2 cellular contexts compared by ENCODE assay signal in the genomic region with DNA sequence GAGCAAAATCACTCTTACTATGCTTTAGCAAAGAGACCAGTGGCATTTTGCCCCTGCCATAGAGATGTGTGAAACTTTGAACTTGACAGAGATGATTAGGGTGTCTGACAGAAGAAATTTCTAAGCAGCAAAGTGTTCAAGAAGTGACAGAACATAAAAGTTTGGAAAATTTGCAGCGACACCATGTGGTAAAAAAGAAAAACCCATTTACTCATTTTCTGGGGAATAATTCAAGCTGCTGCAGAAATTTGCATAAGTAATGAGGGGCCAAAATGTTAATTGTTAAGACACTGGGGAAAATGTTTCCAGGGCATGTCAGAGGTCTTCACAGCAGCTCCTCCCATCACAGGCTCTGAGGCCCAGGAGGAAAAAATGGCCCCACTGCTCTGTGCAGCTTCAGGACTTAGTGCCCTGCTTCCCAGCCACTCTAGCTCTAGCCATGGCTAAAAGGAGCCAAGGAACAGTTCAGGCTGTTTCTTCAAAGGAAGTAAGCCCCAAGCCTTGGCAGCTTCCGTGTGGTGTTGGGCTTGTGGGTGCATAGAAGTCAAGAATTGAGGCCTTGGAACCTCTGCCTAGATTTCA.
TF ChIP-seq lines count a peak whose summit lies in the region.

No MANE protein-coding gene starts in this region.

TF ChIP-seq in SK-N-SH, 30 proteins besides CTCF, POLR2A, EP300 and RAD21:
- TF ChIP-seq, protein P1, sequence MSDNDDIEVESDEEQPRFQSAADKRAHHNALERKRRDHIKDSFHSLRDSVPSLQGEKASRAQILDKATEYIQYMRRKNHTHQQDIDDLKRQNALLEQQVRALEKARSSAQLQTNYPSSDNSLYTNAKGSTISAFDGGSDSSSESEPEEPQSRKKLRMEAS (IDR thresholded peaks at IDR 0.05; ENCODE audit: low read depth): no peak
- TF ChIP-seq TAF1 (IDR thresholded peaks at IDR 0.05; ENCODE audit: borderline replicate concordance, low read depth, low read length) (no peak), YY1 (IDR thresholded peaks at IDR 0.05; ENCODE audit: low read depth) (no peak), RXRA (IDR thresholded peaks at IDR 0.05; ENCODE audit: borderline replicate concordance, low read depth) (no peak), MXI1 (IDR thresholded peaks at IDR 0.05; ENCODE audit: low read depth, low read length) (no peak), NRF1 (IDR thresholded peaks at IDR 0.05; ENCODE audit: low read depth, low read length) (no peak), GATA2 (CRISPR knock-in tag; IDR thresholded peaks at IDR 0.05) (no peak), NFIC (IDR thresholded peaks at IDR 0.05; ENCODE audit: borderline replicate concordance) (no peak), RFX5 (IDR thresholded peaks at IDR 0.05; ENCODE audit: low read length) (no peak), TCF12 (IDR thresholded peaks at IDR 0.05) (no peak), TEAD4 (IDR thresholded peaks at IDR 0.05; ENCODE audit: borderline replicate concordance, insufficient read depth) (no peak)
- TF ChIP-seq, protein P2, sequence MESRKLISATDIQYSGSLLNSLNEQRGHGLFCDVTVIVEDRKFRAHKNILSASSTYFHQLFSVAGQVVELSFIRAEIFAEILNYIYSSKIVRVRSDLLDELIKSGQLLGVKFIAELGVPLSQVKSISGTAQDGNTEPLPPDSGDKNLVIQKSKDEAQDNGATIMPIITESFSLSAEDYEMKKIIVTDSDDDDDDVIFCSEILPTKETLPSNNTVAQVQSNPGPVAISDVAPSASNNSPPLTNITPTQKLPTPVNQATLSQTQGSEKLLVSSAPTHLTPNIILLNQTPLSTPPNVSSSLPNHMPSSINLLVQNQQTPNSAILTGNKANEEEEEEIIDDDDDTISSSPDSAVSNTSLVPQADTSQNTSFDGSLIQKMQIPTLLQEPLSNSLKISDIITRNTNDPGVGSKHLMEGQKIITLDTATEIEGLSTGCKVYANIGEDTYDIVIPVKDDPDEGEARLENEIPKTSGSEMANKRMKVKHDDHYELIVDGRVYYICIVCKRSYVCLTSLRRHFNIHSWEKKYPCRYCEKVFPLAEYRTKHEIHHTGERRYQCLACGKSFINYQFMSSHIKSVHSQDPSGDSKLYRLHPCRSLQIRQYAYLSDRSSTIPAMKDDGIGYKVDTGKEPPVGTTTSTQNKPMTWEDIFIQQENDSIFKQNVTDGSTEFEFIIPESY (IDR thresholded peaks at IDR 0.05; ENCODE audit: borderline replicate concordance, low read depth): no peak
- TF ChIP-seq, protein P3, sequence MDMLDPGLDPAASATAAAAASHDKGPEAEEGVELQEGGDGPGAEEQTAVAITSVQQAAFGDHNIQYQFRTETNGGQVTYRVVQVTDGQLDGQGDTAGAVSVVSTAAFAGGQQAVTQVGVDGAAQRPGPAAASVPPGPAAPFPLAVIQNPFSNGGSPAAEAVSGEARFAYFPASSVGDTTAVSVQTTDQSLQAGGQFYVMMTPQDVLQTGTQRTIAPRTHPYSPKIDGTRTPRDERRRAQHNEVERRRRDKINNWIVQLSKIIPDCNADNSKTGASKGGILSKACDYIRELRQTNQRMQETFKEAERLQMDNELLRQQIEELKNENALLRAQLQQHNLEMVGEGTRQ (IDR thresholded peaks at IDR 0.05; ENCODE audit: borderline replicate concordance, low read depth, low read length): no peak
- TF ChIP-seq, protein P4, sequence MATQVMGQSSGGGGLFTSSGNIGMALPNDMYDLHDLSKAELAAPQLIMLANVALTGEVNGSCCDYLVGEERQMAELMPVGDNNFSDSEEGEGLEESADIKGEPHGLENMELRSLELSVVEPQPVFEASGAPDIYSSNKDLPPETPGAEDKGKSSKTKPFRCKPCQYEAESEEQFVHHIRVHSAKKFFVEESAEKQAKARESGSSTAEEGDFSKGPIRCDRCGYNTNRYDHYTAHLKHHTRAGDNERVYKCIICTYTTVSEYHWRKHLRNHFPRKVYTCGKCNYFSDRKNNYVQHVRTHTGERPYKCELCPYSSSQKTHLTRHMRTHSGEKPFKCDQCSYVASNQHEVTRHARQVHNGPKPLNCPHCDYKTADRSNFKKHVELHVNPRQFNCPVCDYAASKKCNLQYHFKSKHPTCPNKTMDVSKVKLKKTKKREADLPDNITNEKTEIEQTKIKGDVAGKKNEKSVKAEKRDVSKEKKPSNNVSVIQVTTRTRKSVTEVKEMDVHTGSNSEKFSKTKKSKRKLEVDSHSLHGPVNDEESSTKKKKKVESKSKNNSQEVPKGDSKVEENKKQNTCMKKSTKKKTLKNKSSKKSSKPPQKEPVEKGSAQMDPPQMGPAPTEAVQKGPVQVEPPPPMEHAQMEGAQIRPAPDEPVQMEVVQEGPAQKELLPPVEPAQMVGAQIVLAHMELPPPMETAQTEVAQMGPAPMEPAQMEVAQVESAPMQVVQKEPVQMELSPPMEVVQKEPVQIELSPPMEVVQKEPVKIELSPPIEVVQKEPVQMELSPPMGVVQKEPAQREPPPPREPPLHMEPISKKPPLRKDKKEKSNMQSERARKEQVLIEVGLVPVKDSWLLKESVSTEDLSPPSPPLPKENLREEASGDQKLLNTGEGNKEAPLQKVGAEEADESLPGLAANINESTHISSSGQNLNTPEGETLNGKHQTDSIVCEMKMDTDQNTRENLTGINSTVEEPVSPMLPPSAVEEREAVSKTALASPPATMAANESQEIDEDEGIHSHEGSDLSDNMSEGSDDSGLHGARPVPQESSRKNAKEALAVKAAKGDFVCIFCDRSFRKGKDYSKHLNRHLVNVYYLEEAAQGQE (IDR thresholded peaks at IDR 0.05; ENCODE audit: low read depth, low read length): no peak
- TF ChIP-seq, protein P5, sequence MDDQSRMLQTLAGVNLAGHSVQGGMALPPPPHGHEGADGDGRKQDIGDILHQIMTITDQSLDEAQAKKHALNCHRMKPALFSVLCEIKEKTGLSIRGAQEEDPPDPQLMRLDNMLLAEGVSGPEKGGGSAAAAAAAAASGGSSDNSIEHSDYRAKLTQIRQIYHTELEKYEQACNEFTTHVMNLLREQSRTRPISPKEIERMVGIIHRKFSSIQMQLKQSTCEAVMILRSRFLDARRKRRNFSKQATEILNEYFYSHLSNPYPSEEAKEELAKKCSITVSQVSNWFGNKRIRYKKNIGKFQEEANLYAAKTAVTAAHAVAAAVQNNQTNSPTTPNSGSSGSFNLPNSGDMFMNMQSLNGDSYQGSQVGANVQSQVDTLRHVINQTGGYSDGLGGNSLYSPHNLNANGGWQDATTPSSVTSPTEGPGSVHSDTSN (IDR thresholded peaks at IDR 0.05): no peak

TF ChIP-seq in SK-N-SH treated with all-trans-retinoic acid at 6 μM for 48 hours, 23 proteins besides CTCF, POLR2A, EP300 and RAD21:
- no peak for TF ChIP-seq ZFP30 (CRISPR knock-in tag; IDR thresholded peaks at IDR 0.05)
- TF ChIP-seq, protein P6, sequence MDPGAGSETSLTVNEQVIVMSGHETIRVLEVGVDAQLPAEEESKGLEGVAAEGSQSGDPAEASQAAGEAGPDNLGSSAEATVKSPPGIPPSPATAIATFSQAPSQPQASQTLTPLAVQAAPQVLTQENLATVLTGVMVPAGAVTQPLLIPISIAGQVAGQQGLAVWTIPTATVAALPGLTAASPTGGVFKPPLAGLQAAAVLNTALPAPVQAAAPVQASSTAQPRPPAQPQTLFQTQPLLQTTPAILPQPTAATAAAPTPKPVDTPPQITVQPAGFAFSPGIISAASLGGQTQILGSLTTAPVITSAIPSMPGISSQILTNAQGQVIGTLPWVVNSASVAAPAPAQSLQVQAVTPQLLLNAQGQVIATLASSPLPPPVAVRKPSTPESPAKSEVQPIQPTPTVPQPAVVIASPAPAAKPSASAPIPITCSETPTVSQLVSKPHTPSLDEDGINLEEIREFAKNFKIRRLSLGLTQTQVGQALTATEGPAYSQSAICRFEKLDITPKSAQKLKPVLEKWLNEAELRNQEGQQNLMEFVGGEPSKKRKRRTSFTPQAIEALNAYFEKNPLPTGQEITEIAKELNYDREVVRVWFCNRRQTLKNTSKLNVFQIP (CRISPR knock-in tag; IDR thresholded peaks at IDR 0.05; ENCODE audit: borderline replicate concordance, low read depth): no peak
- no peak for TF ChIP-seq TOX (CRISPR knock-in tag; IDR thresholded peaks at IDR 0.05; ENCODE audit: borderline replicate concordance)
- no peak for TF ChIP-seq ARNTL (CRISPR knock-in tag; IDR thresholded peaks at IDR 0.05; ENCODE audit: borderline replicate concordance, low read depth)
- TF ChIP-seq ESRRG (CRISPR knock-in tag; IDR thresholded peaks at IDR 0.05): no peak
- no peak for TF ChIP-seq GLIS3 (CRISPR knock-in tag; IDR thresholded peaks at IDR 0.05)
- TF ChIP-seq, protein P7, sequence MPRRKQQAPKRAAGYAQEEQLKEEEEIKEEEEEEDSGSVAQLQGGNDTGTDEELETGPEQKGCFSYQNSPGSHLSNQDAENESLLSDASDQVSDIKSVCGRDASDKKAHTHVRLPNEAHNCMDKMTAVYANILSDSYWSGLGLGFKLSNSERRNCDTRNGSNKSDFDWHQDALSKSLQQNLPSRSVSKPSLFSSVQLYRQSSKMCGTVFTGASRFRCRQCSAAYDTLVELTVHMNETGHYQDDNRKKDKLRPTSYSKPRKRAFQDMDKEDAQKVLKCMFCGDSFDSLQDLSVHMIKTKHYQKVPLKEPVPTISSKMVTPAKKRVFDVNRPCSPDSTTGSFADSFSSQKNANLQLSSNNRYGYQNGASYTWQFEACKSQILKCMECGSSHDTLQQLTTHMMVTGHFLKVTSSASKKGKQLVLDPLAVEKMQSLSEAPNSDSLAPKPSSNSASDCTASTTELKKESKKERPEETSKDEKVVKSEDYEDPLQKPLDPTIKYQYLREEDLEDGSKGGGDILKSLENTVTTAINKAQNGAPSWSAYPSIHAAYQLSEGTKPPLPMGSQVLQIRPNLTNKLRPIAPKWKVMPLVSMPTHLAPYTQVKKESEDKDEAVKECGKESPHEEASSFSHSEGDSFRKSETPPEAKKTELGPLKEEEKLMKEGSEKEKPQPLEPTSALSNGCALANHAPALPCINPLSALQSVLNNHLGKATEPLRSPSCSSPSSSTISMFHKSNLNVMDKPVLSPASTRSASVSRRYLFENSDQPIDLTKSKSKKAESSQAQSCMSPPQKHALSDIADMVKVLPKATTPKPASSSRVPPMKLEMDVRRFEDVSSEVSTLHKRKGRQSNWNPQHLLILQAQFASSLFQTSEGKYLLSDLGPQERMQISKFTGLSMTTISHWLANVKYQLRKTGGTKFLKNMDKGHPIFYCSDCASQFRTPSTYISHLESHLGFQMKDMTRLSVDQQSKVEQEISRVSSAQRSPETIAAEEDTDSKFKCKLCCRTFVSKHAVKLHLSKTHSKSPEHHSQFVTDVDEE (CRISPR knock-in tag; IDR thresholded peaks at IDR 0.05): no peak
- TF ChIP-seq ISL1 (CRISPR knock-in tag; IDR thresholded peaks at IDR 0.05): no peak
- no peak for TF ChIP-seq PPARA (CRISPR knock-in tag; IDR thresholded peaks at IDR 0.05; ENCODE audit: borderline replicate concordance)
- TF ChIP-seq, protein P8, sequence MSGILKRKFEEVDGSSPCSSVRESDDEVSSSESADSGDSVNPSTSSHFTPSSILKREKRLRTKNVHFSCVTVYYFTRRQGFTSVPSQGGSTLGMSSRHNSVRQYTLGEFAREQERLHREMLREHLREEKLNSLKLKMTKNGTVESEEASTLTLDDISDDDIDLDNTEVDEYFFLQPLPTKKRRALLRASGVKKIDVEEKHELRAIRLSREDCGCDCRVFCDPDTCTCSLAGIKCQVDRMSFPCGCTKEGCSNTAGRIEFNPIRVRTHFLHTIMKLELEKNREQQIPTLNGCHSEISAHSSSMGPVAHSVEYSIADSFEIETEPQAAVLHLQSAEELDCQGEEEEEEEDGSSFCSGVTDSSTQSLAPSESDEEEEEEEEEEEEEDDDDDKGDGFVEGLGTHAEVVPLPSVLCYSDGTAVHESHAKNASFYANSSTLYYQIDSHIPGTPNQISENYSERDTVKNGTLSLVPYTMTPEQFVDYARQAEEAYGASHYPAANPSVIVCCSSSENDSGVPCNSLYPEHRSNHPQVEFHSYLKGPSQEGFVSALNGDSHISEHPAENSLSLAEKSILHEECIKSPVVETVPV (CRISPR knock-in tag; IDR thresholded peaks at IDR 0.05): no peak
